Comparison of ENCODE assay signal across 8 cellular contexts in genomic region chr7:6706666-6707407, GRCh38.
DNase-seq lines count a peak whose midpoint lies in the region; ATAC-seq and TF ChIP-seq lines count a peak whose summit lies in the region.

Gene ZNF12, minus strand, starts transcription at chr7:6706947. Its CDS starts 1,774 bp downstream, at chr7:6705173.

- peaks cover 48% of the 10 kb centered on the region for H3K4me1 Mint-ChIP-seq in central memory CD8-positive, alpha-beta T cell

- peak within 1 kb of the TSS; percentile 94 for H3K4me3 Mint-ChIP-seq in central memory CD8-positive, alpha-beta T cell

- peaks cover 35% of the 10 kb centered on the region for H3K36me3 Mint-ChIP-seq in central memory CD8-positive, alpha-beta T cell (ENCODE audit: insufficient read depth)

- peak; percentile 86 for ATAC-seq in HG03378 (IDR thresholded peaks at IDR 0.05; ENCODE audit: unreplicated experiment)
- ATAC-seq in activated CD4-positive, CD25-positive, alpha-beta regulatory T cell treated with anti-CD3 and anti-CD28 coated beads, Interleukin-2, amount 50 U/mL, for 24 hours: peak; percentile 88 to 91
- ATAC-seq in central memory CD8-positive, alpha-beta T cell (replicated peaks; ENCODE audit: extremely low read depth, poor library complexity, severe bottlenecking): peak; percentile 84

- peaks cover 5% of the 10 kb centered on the region for H3K9me3 Mint-ChIP-seq in central memory CD8-positive, alpha-beta T cell

- peak within 1 kb of the TSS; percentile 84 for H3K27ac Mint-ChIP-seq in central memory CD8-positive, alpha-beta T cell (ENCODE audit: low read depth)

- peak; percentile 81 for TF ChIP-seq POLR2A in GM19099 (IDR thresholded peaks at IDR 0.05; ENCODE audit: extremely low read depth, insufficient read length, low read depth)

- DNase-seq in AML-193 (lab: John Stamatoyannopoulos, UW): peak; percentile 83 to 86
- DNase-seq in NCI-H446 treated with DMSO at 0.1 percent for 48 hours (lab: John Stamatoyannopoulos, UW): peak; percentile 91
- peak; percentile 87 to 90 for DNase-seq in central memory CD8-positive, alpha-beta T cell (ENCODE audit: low spot score in 2 of 2)
- DNase-seq in islet precursor cell: peak; percentile 97
- DNase-seq in stimulated activated CD4-positive, alpha-beta T cell treated with anti-CD3 and anti-CD28 coated beads, Interleukin-12 subunit alpha, Interleukin-12 subunit beta, amount 100 ng/mL, for 4 hours: peak; percentile 95

- H3K27me3 Mint-ChIP-seq in central memory CD8-positive, alpha-beta T cell: no peaks in the 10 kb centered on the region

Comparison
In these comparisons a context has a peak if more than half of its experiments do, and no peak if none do; other contexts are left out.
1. Peak in every context shown above with its lines: DNase-seq and ATAC-seq.